ENCODE assay signal across 8 cellular contexts in the genomic region with DNA sequence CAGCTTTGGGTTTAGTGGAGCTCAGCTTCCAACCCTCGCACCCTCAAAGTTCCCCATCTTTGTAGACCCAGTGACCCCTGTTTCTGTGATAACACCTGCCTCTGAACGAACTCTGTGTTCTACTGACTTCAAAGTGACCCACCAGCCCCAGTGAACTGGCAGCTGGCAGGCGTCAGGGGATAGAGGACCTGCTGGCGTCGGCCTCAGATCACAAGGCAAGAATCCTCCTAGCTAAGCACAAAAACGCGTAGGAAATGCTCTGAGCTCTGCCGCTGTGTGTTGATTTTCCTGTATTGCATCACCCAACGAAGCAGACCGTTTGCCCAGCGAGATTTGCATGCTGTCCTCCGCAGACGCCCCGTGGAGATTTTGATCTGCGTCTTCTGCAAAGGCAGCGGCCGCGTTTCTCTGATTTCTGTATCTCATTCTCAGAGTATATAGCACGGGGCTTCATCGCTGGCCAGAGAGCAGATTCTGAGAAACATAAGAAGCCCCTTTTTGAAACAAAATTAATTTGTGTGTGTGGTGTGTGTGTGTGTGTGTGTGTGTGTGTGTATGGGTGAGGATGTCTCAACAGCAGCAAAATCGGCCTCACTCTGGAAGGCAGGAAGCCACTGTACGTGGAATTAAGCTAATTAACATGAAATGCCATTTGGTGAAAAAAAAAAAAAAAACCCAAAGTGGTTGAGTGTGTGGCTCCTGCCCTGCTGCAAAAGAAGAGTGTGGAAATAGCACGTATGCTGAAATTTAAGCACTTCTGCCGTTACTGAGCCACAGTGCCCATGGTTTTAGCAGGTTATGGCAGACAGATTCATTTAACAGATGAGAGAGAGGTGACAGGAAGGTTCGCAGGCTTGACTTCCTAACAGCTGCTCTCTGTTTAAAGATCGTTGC. TPM values are rescaled to one million over a fixed set of nuclear protein-coding genes. Genes with fewer than 3 reads are reported as not detected.
DNase-seq lines count a peak whose midpoint lies in the region; ATAC-seq and TF ChIP-seq lines count a peak whose summit lies in the region.

No MANE protein-coding gene starts in this region.

- intact Hi-C loops in Panc1 (cut with micrococcal nuclease; ENCODE audit: unreplicated experiment): no loop called here

- H3K4me1 Mint-ChIP-seq in activated naive CD8-positive, alpha-beta T cell treated with anti-CD3 and anti-CD28 coated beads, Interleukin-2, amount 50 U/mL, for 24 hours: peaks cover 70% of the 10 kb centered on the region

- no peaks in the 10 kb centered on the region for H3K27me3 Mint-ChIP-seq in activated naive CD8-positive, alpha-beta T cell treated with anti-CD3 and anti-CD28 coated beads, Interleukin-2, amount 50 U/mL, for 24 hours

- H3K36me3 Mint-ChIP-seq in activated naive CD8-positive, alpha-beta T cell treated with anti-CD3 and anti-CD28 coated beads, Interleukin-2, amount 50 U/mL, for 24 hours (ENCODE audit: low read depth): peaks cover 23% of the 10 kb centered on the region

- peak overlapping the region; percentile 81 for H3K4me3 Mint-ChIP-seq in activated naive CD8-positive, alpha-beta T cell treated with anti-CD3 and anti-CD28 coated beads, Interleukin-2, amount 50 U/mL, for 24 hours

- in situ Hi-C loops in Panc1 (cut with HindIII; ENCODE audit: low pct_unique_long_range_greater_than_20kb, low sequenced_read_pairs): no loop called here

- CTCF ChIA-PET in Panc1 (lab: Charles Lee): no interaction called here

- H3K4me2 ChIP-seq in smooth muscle cell: peak overlapping the region; percentile 78

- H3K4me3 ChIP-seq in GM12864 (ENCODE audit: low read depth, low read length) (peak overlapping the region; percentile 26), Panc1 (ENCODE audit: low read depth in 2 of 2, low read length in 2 of 2) (0 out of 4 replicates have a peak overlapping the region, but pooled peaks have one; percentile 12 to 16), smooth muscle cell (peak overlapping the region; percentile 29)

- H3K27ac ChIP-seq in Panc1 (ENCODE audit: low read length) (peak overlapping the region; percentile 59; the same call in 1 of the 2 replicates), smooth muscle cell (ENCODE audit: low read depth) (peak overlapping the region; percentile 13)

- peak; percentile 93 for DNase-seq in GM12864 (ENCODE audit: low read depth)
- DNase-seq in Panc1 (ENCODE audit: low read depth, low spot score): no peak
- peak; percentile 75 for DNase-seq in activated naive CD8-positive, alpha-beta T cell treated with anti-CD3 and anti-CD28 coated beads, Interleukin-2, amount 50 U/mL, for 24 hours
- DNase-seq in iPS DF 19.7 (ENCODE audit: low read depth, low spot score): peak; percentile 65
- no peak for DNase-seq in smooth muscle cell (lab: John Stamatoyannopoulos, UW; ENCODE audit: unreplicated experiment)
- no peak for DNase-seq in NCI-H510A (lab: John Stamatoyannopoulos, UW)
- DNase-seq in midbrain (lab: John Stamatoyannopoulos, UW): no peak

- H3F3A ChIP-seq in smooth muscle cell (ENCODE audit: low read depth): no peaks in the 10 kb centered on the region

- H3K36me3 ChIP-seq in Panc1 (ENCODE audit: control insufficient read depth, insufficient read depth, low read length): no peaks in the 10 kb centered on the region
- no peaks in the 10 kb centered on the region for H3K36me3 ChIP-seq in smooth muscle cell (ENCODE audit: low read depth)

- no peaks in the 10 kb centered on the region for H3K9me3 ChIP-seq in Panc1 (ENCODE audit: control insufficient read depth, insufficient read depth, low read depth, low read length)
- H3K9me3 ChIP-seq in smooth muscle cell (replicated peaks; ENCODE audit: low read depth): no peaks in the 10 kb centered on the region

- peaks cover 12% of the 10 kb centered on the region for H3K9me3 Mint-ChIP-seq in activated naive CD8-positive, alpha-beta T cell treated with anti-CD3 and anti-CD28 coated beads, Interleukin-2, amount 50 U/mL, for 24 hours

- BruUV-seq in Panc1 (replicated peaks; lab: Mats Ljungman, UMichigan): no TSS peak

- ATAC-seq in HG02588 (IDR thresholded peaks at IDR 0.05; ENCODE audit: unreplicated experiment): peak; percentile 37
- peak; percentile 66 for ATAC-seq in Panc1
- ATAC-seq in activated naive CD8-positive, alpha-beta T cell treated with anti-CD3 and anti-CD28 coated beads, Interleukin-2, amount 50 U/mL, for 24 hours: peak; percentile 85

- no peaks in the 10 kb centered on the region for H4K20me1 ChIP-seq in smooth muscle cell (ENCODE audit: low read depth)

- H2AFZ ChIP-seq in smooth muscle cell (ENCODE audit: low read depth): peak overlapping the region; percentile 21

- no peaks in the 10 kb centered on the region for H3K27me3 ChIP-seq in Panc1 (ENCODE audit: control insufficient read depth, insufficient read depth, low read length)
- no peaks in the 10 kb centered on the region for H3K27me3 ChIP-seq in smooth muscle cell (ENCODE audit: low read depth)

- 17% methylated on average over 26 of the region's 26 CpGs for WGBS in smooth muscle cell (ENCODE audit: low lambda C conversion rate)

- H3K4me1 ChIP-seq in Panc1 (ENCODE audit: control insufficient read depth, insufficient read depth, low read length) (no peaks in the 10 kb centered on the region), smooth muscle cell (ENCODE audit: low read depth) (no peaks in the 10 kb centered on the region)

- H3K27ac Mint-ChIP-seq in activated naive CD8-positive, alpha-beta T cell treated with anti-CD3 and anti-CD28 coated beads, Interleukin-2, amount 50 U/mL, for 24 hours: peak overlapping the region; percentile 99

- no peaks in the 10 kb centered on the region for H3K79me2 ChIP-seq in smooth muscle cell (ENCODE audit: low read depth)

- POLR2A ChIA-PET in Panc1 (lab: Charles Lee): no interaction called here

- H3K9ac ChIP-seq in smooth muscle cell (ENCODE audit: low read depth): no peak overlapping the region

- TF ChIP-seq CTCF in GM12864 (IDR thresholded peaks at IDR 0.05; ENCODE audit: low read depth, low read length, missing control alignments) (peak; percentile 28), Panc1 (IDR thresholded peaks at IDR 0.05) (no peak), smooth muscle cell (IDR thresholded peaks at IDR 0.05; ENCODE audit: borderline replicate concordance, insufficient read depth, poor library complexity, severe bottlenecking) (no peak)

RNA-seq across cellular contexts. Expression of a gene that starts 29.2 kb away (rescaled TPM):
- total RNA-seq in Panc1 (2021; ENCODE audit: unreplicated experiment) (16.5 TPM), smooth muscle cell (18.9 and 20.0 TPM in 2 replicates)
- polyA plus RNA-seq in Panc1 (2012; ENCODE audit: insufficient read length): 29.5 TPM
- polyA plus RNA-seq in smooth muscle cell: 40.9 and 50.5 TPM in 2 replicates

RNA-seq across cellular contexts. Expression of a gene that starts 55.1 kb away (rescaled TPM):
- 0.18 TPM for total RNA-seq in Panc1 (2021; ENCODE audit: unreplicated experiment)
- polyA plus RNA-seq in Panc1 (2012; ENCODE audit: insufficient read length): not detected
- total RNA-seq in smooth muscle cell: not detected in 2 replicates
- 0.04 TPM in 1 of 2 replicates, not detected in the other for polyA plus RNA-seq in smooth muscle cell

Comparison
In these comparisons a context has a peak if more than half of its experiments do, and no peak if none do; other contexts are left out.
1. DNase-seq: peak in GM12864 (single experiment), activated naive CD8-positive, alpha-beta T cell treated with anti-CD3 and anti-CD28 coated beads, Interleukin-2, amount 50 U/mL, for 24 hours (single experiment) and iPS DF 19.7 (single experiment); none in Panc1 (single experiment), smooth muscle cell (single experiment), NCI-H510A (single experiment) and midbrain (single experiment).
2. Peak in every context shown above with its lines, with median percentiles within 50 percentile points of each other: H3K4me3 ChIP-seq and ATAC-seq.